In genomic region chr10:92239600-92240288, GRCh38 we compare ENCODE assay signal across 1 cellular context.
TF ChIP-seq lines count a peak whose summit lies in the region.

No MANE protein-coding gene starts in this region.

TF ChIP-seq in HEK293, 187 proteins besides CTCF, POLR2A, EP300 and RAD21 (continued from another document):
- TF ChIP-seq PBX3 (CRISPR knock-in tag; IDR thresholded peaks at IDR 0.05) (peak; percentile 53; the same call in 1 of the 2 replicates), ZNF747 (tag by site-specific recombination; IDR thresholded peaks at IDR 0.05) (no peak), ZNF155 (tag by site-specific recombination; IDR thresholded peaks at IDR 0.05) (no peak), ZBTB26 (tag by site-specific recombination; optimal IDR thresholded peaks at IDR 0.05) (peak; percentile 88), ZNF335 (tag by site-specific recombination; conservative IDR thresholded peaks at IDR 0.05) (no peak; the same call in 1 of the 2 replicates), ZBTB8A (tag by site-specific recombination; IDR thresholded peaks at IDR 0.05) (peak; percentile 36; the same call in 1 of the 2 replicates), ZNF600 (tag by site-specific recombination; IDR thresholded peaks at IDR 0.05) (peak; percentile 66), ZNF623 (tag by site-specific recombination; IDR thresholded peaks at IDR 0.05) (no peak), ZNF341 (tag by site-specific recombination; IDR thresholded peaks at IDR 0.05; ENCODE audit: low read depth) (peak; percentile 39; the same call in 1 of the 2 replicates), KLF9 (tag by site-specific recombination; IDR thresholded peaks at IDR 0.05; ENCODE audit: low read depth) (peak; percentile 54; the same call in 1 of the 2 replicates), SALL2 (tag by site-specific recombination; IDR thresholded peaks at IDR 0.05; ENCODE audit: borderline replicate concordance) (no peak), ZNF549 (tag by site-specific recombination; IDR thresholded peaks at IDR 0.05) (no peak)
- TF ChIP-seq, protein P1, sequence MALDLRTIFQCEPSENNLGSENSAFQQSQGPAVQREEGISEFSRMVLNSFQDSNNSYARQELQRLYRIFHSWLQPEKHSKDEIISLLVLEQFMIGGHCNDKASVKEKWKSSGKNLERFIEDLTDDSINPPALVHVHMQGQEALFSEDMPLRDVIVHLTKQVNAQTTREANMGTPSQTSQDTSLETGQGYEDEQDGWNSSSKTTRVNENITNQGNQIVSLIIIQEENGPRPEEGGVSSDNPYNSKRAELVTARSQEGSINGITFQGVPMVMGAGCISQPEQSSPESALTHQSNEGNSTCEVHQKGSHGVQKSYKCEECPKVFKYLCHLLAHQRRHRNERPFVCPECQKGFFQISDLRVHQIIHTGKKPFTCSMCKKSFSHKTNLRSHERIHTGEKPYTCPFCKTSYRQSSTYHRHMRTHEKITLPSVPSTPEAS (tag by site-specific recombination; IDR thresholded peaks at IDR 0.05) = no peak
